ENCODE assay signal across 8 cellular contexts in genomic region chr17:62477718-62478401, GRCh38. TPM values are rescaled to one million over a fixed set of nuclear protein-coding genes. Genes with fewer than 3 reads are reported as not detected.
DNase-seq lines count a peak whose midpoint lies in the region; ATAC-seq and TF ChIP-seq lines count a peak whose summit lies in the region.
"Not testable (repeated sequence)": the region's sequence is repeated elsewhere in the genome, so short reads cannot be mapped to it uniquely, and the experiment has no call there.

No MANE protein-coding gene starts in this region.

- CTCF ChIA-PET in mammary epithelial cell (lab: Charles Lee; ENCODE audit: low non-redundant PET), result not testable (repeated sequence)

- H4K20me1 ChIP-seq in mammary epithelial cell (ENCODE audit: insufficient read depth, low read length), result not testable (repeated sequence)

- not testable (repeated sequence) for TF ChIP-seq CTCF in mammary epithelial cell (conservative IDR thresholded peaks at IDR 0.05 in 1 of 2, IDR thresholded peaks at IDR 0.05 in 1 of 2; ENCODE audit: extremely low read depth in 1 of 2, insufficient read depth in 1 of 2, low read depth in 1 of 2, low read length in 2 of 2); upper lobe of left lung (IDR thresholded peaks at IDR 0.05)

- not testable (repeated sequence) for TF ChIP-seq POLR2A in GM18505 (IDR thresholded peaks at IDR 0.05; ENCODE audit: borderline replicate concordance, extremely low read depth, insufficient read depth, insufficient read length); upper lobe of left lung (IDR thresholded peaks at IDR 0.05)

- intact Hi-C loops in mammary epithelial cell (cut with micrococcal nuclease); posterior vena cava (cut with DNase I): not testable (repeated sequence)

- dilution Hi-C loops in mammary epithelial cell (cut with HindIII; ENCODE audit: low sequenced_read_pairs), result not testable (repeated sequence)

- not testable (repeated sequence) for H3K27me3 ChIP-seq in MG63; mammary epithelial cell (ENCODE audit: insufficient read depth, low read length); iPS-15b (ENCODE audit: control insufficient read depth, insufficient read depth, low read length); upper lobe of left lung

- not testable (repeated sequence) for H3K9me3 ChIP-seq in MG63; mammary epithelial cell (replicated peaks; ENCODE audit: insufficient read depth, low read length); iPS-15b (ENCODE audit: control insufficient read depth, insufficient read depth, low read length); upper lobe of left lung

- DNase-seq in MG63 (peak; percentile 17), posterior vena cava (ENCODE audit: low spot score) (peak; percentile 83), upper lobe of left lung (peak in 1 of 2 donors; percentile 33)
- DNase-seq in activated CD4-positive, alpha-beta T cell treated with anti-CD3 and anti-CD28 coated beads for 4 hours, result peak; percentile 27 to 37
- not testable (repeated sequence) for DNase-seq in mammary epithelial cell

- H3K4me2 ChIP-seq in mammary epithelial cell (ENCODE audit: insufficient read depth, low read depth, low read length), result peak overlapping the region; percentile 70

- peaks cover 54% of the 10 kb centered on the region for H3K79me2 ChIP-seq in mammary epithelial cell (ENCODE audit: insufficient read depth, low read length)

- peak overlapping the region; percentile 67 for H2AFZ ChIP-seq in mammary epithelial cell (ENCODE audit: low read depth, low read length)

- H3K4me1 ChIP-seq in mammary epithelial cell (ENCODE audit: insufficient read depth, low read length); iPS-15b (ENCODE audit: control insufficient read depth, insufficient read depth, low read length): not testable (repeated sequence)
- peaks cover 13 to 30% (median 21%) of the 10 kb centered on the region in 4 donors for H3K4me1 ChIP-seq in upper lobe of left lung

- in situ Hi-C loops in mammary epithelial cell (cut with MboI; ENCODE audit: low sequenced_read_pairs in 2 of 2), result not testable (repeated sequence)

- peak overlapping the region; percentile 58 for H3K9ac ChIP-seq in mammary epithelial cell (ENCODE audit: insufficient read depth, low read length)
- not testable (repeated sequence) for H3K9ac ChIP-seq in iPS-15b (ENCODE audit: low read depth, low read length)

- 5% methylated on average over 10 of the region's 59 CpGs for WGBS in mammary epithelial cell (ENCODE audit: low coverage, missing lambda C conversion rate)
- 1% methylated on average over 15 to 25 of the region's 59 CpGs for WGBS in upper lobe of left lung, 2 donors

- peak overlapping the region; percentile 44 for H3K27ac ChIP-seq in mammary epithelial cell (ENCODE audit: insufficient read depth, low read depth, low read length)
- peak overlapping the region; percentile 93 to 99 (median 95) for H3K27ac ChIP-seq in upper lobe of left lung

- not testable (repeated sequence) for BruUV-seq in mammary epithelial cell (replicated peaks; lab: Mats Ljungman, UMichigan)

- ATAC-seq in GM18505 (IDR thresholded peaks at IDR 0.05; ENCODE audit: unreplicated experiment) (peak; percentile 33), HG02623 (IDR thresholded peaks at IDR 0.05; ENCODE audit: unreplicated experiment) (peak; percentile 17), upper lobe of left lung (ENCODE audit: low FRiP score in 2 of 2) (peak in 1 of 2 donors; percentile 51)

- peaks cover 13% of the 10 kb centered on the region for H3K36me3 ChIP-seq in MG63
- not testable (repeated sequence) for H3K36me3 ChIP-seq in mammary epithelial cell (ENCODE audit: insufficient read depth, low read length); iPS-15b (ENCODE audit: control insufficient read depth, insufficient read depth, low read length); upper lobe of left lung

- peak overlapping the region; percentile 52 for H3K4me3 ChIP-seq in MG63
- H3K4me3 ChIP-seq in mammary epithelial cell (replicated peaks in 1 of 3; ENCODE audit: insufficient read depth in 1 of 3, low read depth in 2 of 3, low read length in 3 of 3), result peak overlapping the region; percentile 55 to 59 (median 57)
- H3K4me3 ChIP-seq in iPS-15b (ENCODE audit: low read depth, low read length), result peak overlapping the region; percentile 50
- H3K4me3 ChIP-seq in upper lobe of left lung, result peak overlapping the region; percentile 69 to 88 (median 80)

- not testable (repeated sequence) for TF ChIP-seq EP300 in upper lobe of left lung (IDR thresholded peaks at IDR 0.05)

RNA-seq across cellular contexts. Expression of gene TLK2, which starts 0.8 kb away (rescaled TPM):
- total RNA-seq in MG63 (2014; rRNA removed; shearing (Covaris generic); ENCODE audit: low replicate concordance), result 27.7 and 39.0 TPM in 2 replicates
- 10 to 100 TPM; 39.6 to 41.8 TPM for total RNA-seq in mammary epithelial cell
- 28.6 TPM for polyA plus RNA-seq in mammary epithelial cell
- polyA minus RNA-seq in mammary epithelial cell, result 9.6 TPM
- 10 to 100 TPM; 37.0 to 42.0 TPM for total RNA-seq in posterior vena cava
- total RNA-seq in upper lobe of left lung, result 10 to 100 TPM; 36.6 to 57.6 (median 44.9) TPM

RNA-seq across cellular contexts. Expression of gene METTL2A, which starts 54.2 kb away (rescaled TPM):
- 25.4 and 46.0 TPM in 2 replicates for total RNA-seq in MG63 (2014; rRNA removed; shearing (Covaris generic); ENCODE audit: low replicate concordance)
- total RNA-seq in mammary epithelial cell, result 10 to 100 TPM; 26.7 to 26.8 TPM
- 15.1 TPM for polyA plus RNA-seq in mammary epithelial cell
- polyA minus RNA-seq in mammary epithelial cell, result 23.7 TPM
- 10 to 100 TPM; 12.8 to 14.9 TPM for total RNA-seq in posterior vena cava
- 10 to 100 TPM in 4 of 6 donors, 1 to 10 TPM in 2; 7.3 to 20.2 (median 15.4) TPM for total RNA-seq in upper lobe of left lung
